In genomic region chrY:12465706-12466105, GRCh38 we compare ENCODE assay signal across 34 cellular contexts.
"Had no signal": no experiment of that assay in that cellular context is flagged by ENCODE, and none has a peak within 500 bp of the region (broad histone marks: within the 10 kb centered on the region; RNA-seq: fewer than 3 reads in every experiment).

No MANE protein-coding gene starts in this region.

- H3K4me1 ChIP-seq: adrenal gland, ascending aorta, body of pancreas, breast epithelium had no signal

- H3K9me3 ChIP-seq: adrenal gland, ascending aorta, body of pancreas, breast epithelium had no signal

- H3K36me3 ChIP-seq: adrenal gland, ascending aorta, brain microvascular endothelial cell, breast epithelium, cardiac muscle cell had no signal

- FAIRE-seq: astrocyte had no signal

- H3K4me3 ChIP-seq: adrenal gland, ascending aorta, body of pancreas, breast epithelium, cardiac muscle cell had no signal

- ATAC-seq: activated naive CD4-positive, alpha-beta T cell treated with anti-CD3 and anti-CD28 coated beads, Interleukin-2, amount 50 U/mL, for 72 hours; activated naive CD8-positive, alpha-beta T cell treated with anti-CD3 and anti-CD28 coated beads, Interleukin-2, amount 50 U/mL, for 24 hours; activated T-cell treated with anti-CD3 and anti-CD28 coated beads, Interleukin-2, amount 50 U/mL, for 4 hours; activated T-cell treated with anti-CD3 and anti-CD28 coated beads, Interleukin-2, amount 50 U/mL, for 72 hours; activated T-helper 17 cell treated with anti-CD3 and anti-CD28 coated beads, Interleukin-2, amount 50 U/mL, for 72 hours; body of pancreas had no signal

- H3K27me3 ChIP-seq: adrenal gland, ascending aorta, body of pancreas, brain microvascular endothelial cell, breast epithelium, cardiac muscle cell had no signal

- DNase-seq: activated effector memory CD4-positive, alpha-beta T cell treated with anti-CD3 and anti-CD28 coated beads, Interleukin-2, amount 50 U/mL, for 16 hours; activated effector memory CD4-positive, alpha-beta T cell treated with Interleukin-2 at 50 U/mL for 16 hours; activated gamma-delta T cell; activated gamma-delta T cell treated with Interleukin-2 at 50 U/mL for 16 hours; activated naive CD4-positive, alpha-beta T cell; activated naive CD4-positive, alpha-beta T cell treated with anti-CD3 and anti-CD28 coated beads for 36 hours; activated naive CD4-positive, alpha-beta T cell treated with anti-CD3 and anti-CD28 coated beads, Interleukin-2, amount 10 ng/mL, durations not matched to agents 7 days and 5 days; activated naive CD4-positive, alpha-beta T cell treated with anti-CD3 and anti-CD28 coated beads, Interleukin-2, amount 50 U/mL, for 16 hours; activated naive CD4-positive, alpha-beta T cell treated with Interleukin-2 at 50 U/mL for 16 hours; activated naive CD8-positive, alpha-beta T cell treated with anti-CD3 and anti-CD28 coated beads for 36 hours; activated naive CD8-positive, alpha-beta T cell treated with anti-CD3 and anti-CD28 coated beads, Interleukin-2, amount 10 ng/mL, durations not matched to agents 7 days and 5 days; activated naive CD8-positive, alpha-beta T cell treated with anti-CD3 and anti-CD28 coated beads, Interleukin-2, amount 50 U/mL, for 24 hours; activated T-cell treated with anti-CD3 and anti-CD28 coated beads for 4 hours; activated T-cell treated with anti-CD3 and anti-CD28 coated beads, Interleukin-2, amount 50 U/mL, for 1 hour; activated T-cell treated with anti-CD3 and anti-CD28 coated beads, Interleukin-2, amount 50 U/mL, for 24 hours; activated T-cell treated with anti-CD3 and anti-CD28 coated beads, Interleukin-2, amount 50 U/mL, for 4 hours; activated T-cell treated with anti-CD3 and anti-CD28 coated beads, Interleukin-2, amount 50 U/mL, for 48 hours; activated T-cell treated with anti-CD3 and anti-CD28 coated beads, Interleukin-2, amount 50 U/mL, for 72 hours; adrenal gland; amniotic stem cell; amygdala; anterior cingulate cortex; aorta; body of pancreas; brain microvascular endothelial cell; caudate nucleus; central memory CD4-positive, alpha-beta T cell; cerebellar nuclear complex had no signal

- H3K27ac ChIP-seq: adrenal gland, ascending aorta, body of pancreas, brain microvascular endothelial cell, breast epithelium, cardiac muscle cell had no signal
